In genomic region chr11:80778432-80778831, GRCh38 we compare ENCODE assay signal across 20 cellular contexts.
"Had no signal": no experiment of that assay in that cellular context is flagged by ENCODE, and none has a peak within 500 bp of the region (broad histone marks: within the 10 kb centered on the region; RNA-seq: fewer than 3 reads in every experiment).

No MANE protein-coding gene starts in this region.

- H3K27ac Mint-ChIP-seq: activated CD4-positive, alpha-beta T cell treated with anti-CD3 and anti-CD28 coated beads, Interleukin-2, amount 10 ng/mL, durations not matched to agents 7 days and 5 days; activated CD8-positive, alpha-beta memory T cell treated with anti-CD3 and anti-CD28 coated beads, Interleukin-2, amount 10 ng/mL, durations not matched to agents 7 days and 5 days; activated CD8-positive, alpha-beta T cell treated with anti-CD3 and anti-CD28 coated beads for 36 hours; activated naive CD4-positive, alpha-beta T cell treated with anti-CD3 and anti-CD28 coated beads, Interleukin-2, amount 10 ng/mL, durations not matched to agents 7 days and 5 days; immature natural killer cell; natural killer cell treated with Interleukin-12 subunit alpha and Interleukin-12 subunit beta and Interleukin-15 and Interleukin-18, amount 100 ng/mL, for 72 hours; progenitor cell of endocrine pancreas had no signal

- H3K4me1 Mint-ChIP-seq: activated CD4-positive, alpha-beta T cell treated with anti-CD3 and anti-CD28 coated beads, Interleukin-2, amount 10 ng/mL, durations not matched to agents 7 days and 5 days; activated CD8-positive, alpha-beta memory T cell treated with anti-CD3 and anti-CD28 coated beads, Interleukin-2, amount 10 ng/mL, durations not matched to agents 7 days and 5 days; activated naive CD4-positive, alpha-beta T cell treated with anti-CD3 and anti-CD28 coated beads, Interleukin-2, amount 10 ng/mL, durations not matched to agents 7 days and 5 days; immature natural killer cell had no signal

- DNase-seq: activated CD4-positive, alpha-beta T cell treated with anti-CD3 and anti-CD28 coated beads, Interleukin-2, amount 10 ng/mL, durations not matched to agents 7 days and 5 days; activated CD8-positive, alpha-beta memory T cell treated with anti-CD3 and anti-CD28 coated beads, Interleukin-2, amount 10 ng/mL, durations not matched to agents 7 days and 5 days; activated CD8-positive, alpha-beta T cell treated with anti-CD3 and anti-CD28 coated beads for 36 hours; activated effector memory CD4-positive, alpha-beta T cell treated with anti-CD3 and anti-CD28 coated beads, Interleukin-2, amount 50 U/mL, for 16 hours; activated naive CD4-positive, alpha-beta T cell treated with anti-CD3 and anti-CD28 coated beads, Interleukin-2, amount 10 ng/mL, durations not matched to agents 7 days and 5 days; activated T-cell treated with anti-CD3 and anti-CD28 coated beads for 4 hours; amygdala; cortex of kidney; foreskin fibroblast; immature natural killer cell; kidney glomerular epithelial cell; left ventricle myocardium superior; mammary epithelial cell; midbrain; stimulated activated CD4-positive, alpha-beta T cell treated with anti-CD3 and anti-CD28 coated beads, Interleukin-4, amount 100 ng/mL, for 1 hour; stimulated activated naive CD4-positive, alpha-beta T cell; upper lobe of left lung had no signal

- H3K36me3 ChIP-seq: upper lobe of left lung had no signal

- H3K27me3 Mint-ChIP-seq: activated CD4-positive, alpha-beta T cell treated with anti-CD3 and anti-CD28 coated beads, Interleukin-2, amount 10 ng/mL, durations not matched to agents 7 days and 5 days; activated CD8-positive, alpha-beta memory T cell treated with anti-CD3 and anti-CD28 coated beads, Interleukin-2, amount 10 ng/mL, durations not matched to agents 7 days and 5 days; activated CD8-positive, alpha-beta T cell treated with anti-CD3 and anti-CD28 coated beads for 36 hours; activated naive CD4-positive, alpha-beta T cell treated with anti-CD3 and anti-CD28 coated beads, Interleukin-2, amount 10 ng/mL, durations not matched to agents 7 days and 5 days; natural killer cell treated with Interleukin-12 subunit alpha and Interleukin-12 subunit beta and Interleukin-15 and Interleukin-18, amount 100 ng/mL, for 72 hours had no signal

- H3K27me3 ChIP-seq: upper lobe of left lung had no signal

- H3K36me3 Mint-ChIP-seq: activated CD8-positive, alpha-beta memory T cell treated with anti-CD3 and anti-CD28 coated beads, Interleukin-2, amount 10 ng/mL, durations not matched to agents 7 days and 5 days; activated naive CD4-positive, alpha-beta T cell treated with anti-CD3 and anti-CD28 coated beads, Interleukin-2, amount 10 ng/mL, durations not matched to agents 7 days and 5 days; immature natural killer cell had no signal

- H3K4me3 Mint-ChIP-seq: activated CD4-positive, alpha-beta T cell treated with anti-CD3 and anti-CD28 coated beads, Interleukin-2, amount 10 ng/mL, durations not matched to agents 7 days and 5 days; activated CD8-positive, alpha-beta memory T cell treated with anti-CD3 and anti-CD28 coated beads, Interleukin-2, amount 10 ng/mL, durations not matched to agents 7 days and 5 days; activated CD8-positive, alpha-beta T cell treated with anti-CD3 and anti-CD28 coated beads for 36 hours; activated naive CD4-positive, alpha-beta T cell treated with anti-CD3 and anti-CD28 coated beads, Interleukin-2, amount 10 ng/mL, durations not matched to agents 7 days and 5 days; immature natural killer cell; natural killer cell treated with Interleukin-12 subunit alpha and Interleukin-12 subunit beta and Interleukin-15 and Interleukin-18, amount 100 ng/mL, for 72 hours had no signal

- H3K9me3 ChIP-seq: upper lobe of left lung had no signal

- ATAC-seq: activated CD4-positive, CD25-positive, alpha-beta regulatory T cell treated with anti-CD3 and anti-CD28 coated beads, Interleukin-2, amount 50 U/mL, for 24 hours; activated CD8-positive, alpha-beta memory T cell treated with anti-CD3 and anti-CD28 coated beads, Interleukin-2, amount 10 ng/mL, durations not matched to agents 7 days and 5 days; activated CD8-positive, alpha-beta T cell treated with anti-CD3 and anti-CD28 coated beads for 36 hours; left ventricle myocardium superior; natural killer cell treated with Interleukin-12 subunit alpha and Interleukin-12 subunit beta and Interleukin-15 and Interleukin-18, amount 100 ng/mL, for 72 hours had no signal

- H3K4me3 ChIP-seq: upper lobe of left lung had no signal

- H3K27ac ChIP-seq: upper lobe of left lung had no signal
